ENCODE assay signal across 8 cellular contexts in the genomic region with DNA sequence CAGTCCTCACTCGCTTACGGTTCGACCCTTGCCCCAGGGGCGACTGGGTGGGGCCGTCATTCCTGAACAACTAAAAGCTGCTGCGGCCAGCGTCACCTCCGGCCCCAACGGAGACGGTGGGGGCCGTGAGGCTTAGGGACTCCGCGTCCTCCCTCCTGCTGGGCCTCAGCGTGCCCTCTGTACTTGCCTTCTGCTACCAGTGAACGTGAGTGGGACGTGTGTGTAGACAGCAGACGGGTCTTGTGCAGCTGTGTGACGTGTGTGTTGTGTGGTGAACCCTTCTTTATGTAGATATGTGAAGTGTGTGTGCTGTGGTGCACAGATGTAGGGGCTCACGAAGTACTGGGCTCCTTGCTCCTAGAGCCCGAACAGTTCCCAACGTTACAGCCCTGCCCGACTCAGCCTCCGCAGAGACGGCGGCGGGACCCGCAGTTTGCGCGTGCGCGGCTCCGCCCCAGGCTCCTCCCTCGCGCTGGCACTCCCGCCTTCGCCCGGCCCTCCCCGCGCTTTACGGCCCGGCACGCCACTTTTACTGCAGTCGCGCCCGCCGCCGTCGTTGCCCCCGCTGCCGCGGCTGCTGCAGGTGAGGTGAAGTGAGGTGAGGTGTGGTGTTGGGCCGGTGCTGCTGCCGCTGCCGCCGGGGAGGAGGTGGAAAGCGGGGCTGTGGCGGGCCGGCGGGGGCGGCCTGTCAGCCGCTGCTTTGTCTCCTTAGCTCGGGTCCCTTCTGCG. TPM values are rescaled to one million over a fixed set of nuclear protein-coding genes. Genes with fewer than 3 reads are reported as not detected.
DNase-seq lines count a peak whose midpoint lies in the region; ATAC-seq and TF ChIP-seq lines count a peak whose summit lies in the region.

TSS of gene PHAF1 (plus strand) at position 535 of the 729 bp plus-strand sequence. CDS start 235 bp downstream, outside the sequence.

- H3K27me3 Mint-ChIP-seq in activated T-cell treated with anti-CD3 and anti-CD28 coated beads, Interleukin-2, amount 50 U/mL, for 4 hours (ENCODE audit: low read depth), result no peaks in the 10 kb centered on the region

- no peaks in the 10 kb centered on the region for H3K36me3 Mint-ChIP-seq in activated T-cell treated with anti-CD3 and anti-CD28 coated beads, Interleukin-2, amount 50 U/mL, for 4 hours (ENCODE audit: insufficient read depth)

- 1 to 2% methylated on average over 58 to 63 of the region's 63 CpGs for WGBS in esophagus, 2 donors

- DNase-seq in DMS153 treated with DMSO at 0.1 percent for 48 hours (lab: John Stamatoyannopoulos, UW; ENCODE audit: unreplicated experiment), result peak; percentile 86
- peak; percentile 95 for DNase-seq in KBM-7
- peak; percentile 96 for DNase-seq in activated T-cell treated with anti-CD3 and anti-CD28 coated beads, Interleukin-2, amount 50 U/mL, for 4 hours
- DNase-seq in stimulated activated CD8-positive, alpha-beta memory T cell treated with anti-CD3 and anti-CD28 coated beads, Interleukin-4, amount 100 ng/mL, for 48 hours, result peak; percentile 99

- H3K36me3 ChIP-seq in esophagus (ENCODE audit: control insufficient read depth in 2 of 2, insufficient read depth in 2 of 2, low read length in 1 of 2) (no peaks in the 10 kb centered on the region), mucosa of stomach (ENCODE audit: control insufficient read depth, insufficient read depth, low read length) (no peaks in the 10 kb centered on the region)

- peak within 1 kb of the TSS; percentile 96 for H3K4me3 Mint-ChIP-seq in activated T-cell treated with anti-CD3 and anti-CD28 coated beads, Interleukin-2, amount 50 U/mL, for 4 hours

- H3K9me3 Mint-ChIP-seq in activated T-cell treated with anti-CD3 and anti-CD28 coated beads, Interleukin-2, amount 50 U/mL, for 4 hours, result no peaks in the 10 kb centered on the region

- H3K27me3 ChIP-seq in esophagus (ENCODE audit: control insufficient read depth in 1 of 2, insufficient read depth in 2 of 2, low read length in 2 of 2), result no peaks in the 10 kb centered on the region
- H3K27me3 ChIP-seq in mucosa of stomach (ENCODE audit: control insufficient read depth, insufficient read depth, low read length), result no peaks in the 10 kb centered on the region

- in situ Hi-C loops in KBM-7 (cut with MboI; ENCODE audit: low pct_unique_long_range_greater_than_20kb, low sequenced_read_pairs), result no loop called here

- peaks cover 20% of the 10 kb centered on the region for H3K4me1 Mint-ChIP-seq in activated T-cell treated with anti-CD3 and anti-CD28 coated beads, Interleukin-2, amount 50 U/mL, for 4 hours (ENCODE audit: low read depth)

- peak within 1 kb of the TSS; percentile 75 for H3K9ac ChIP-seq in mucosa of stomach (ENCODE audit: low read length)

- peak within 1 kb of the TSS; percentile 80 to 88 for H3K27ac ChIP-seq in esophagus (ENCODE audit: low read depth in 2 of 2, low read length in 1 of 2)

- ATAC-seq in GM21619 (IDR thresholded peaks at IDR 0.05; ENCODE audit: unreplicated experiment), result peak; percentile 78
- ATAC-seq in activated T-cell treated with anti-CD3 and anti-CD28 coated beads, Interleukin-2, amount 50 U/mL, for 4 hours, result peak; percentile 92 to 96

- H3K9me3 ChIP-seq in esophagus (ENCODE audit: control insufficient read depth in 2 of 2, insufficient read depth in 1 of 2, low read depth in 1 of 2, low read length in 1 of 2) (no peaks in the 10 kb centered on the region), mucosa of stomach (ENCODE audit: control insufficient read depth, low read length) (no peaks in the 10 kb centered on the region)

- H3K4me1 ChIP-seq in esophagus (ENCODE audit: control insufficient read depth in 2 of 2, insufficient read depth in 2 of 2, low read length in 1 of 2), result peaks cover under 1 to 10% of the 10 kb centered on the region in 2 donors
- peaks cover 43% of the 10 kb centered on the region for H3K4me1 ChIP-seq in mucosa of stomach (ENCODE audit: control insufficient read depth, insufficient read depth, low read length)

- H3K4me3 ChIP-seq in esophagus (ENCODE audit: low read depth in 1 of 2, low read length in 2 of 2) (peak within 1 kb of the TSS; percentile 87 to 88), mucosa of stomach (ENCODE audit: low read length) (peak within 1 kb of the TSS; percentile 34)

TF ChIP-seq in PFSK-1, 5 proteins besides CTCF, POLR2A, EP300 and RAD21:
- TF ChIP-seq TAF1 (IDR thresholded peaks at IDR 0.05; ENCODE audit: borderline replicate concordance, insufficient read depth, low read length) (peak; percentile 82; the same call in 1 of the 2 replicates), POLR2AphosphoS5 (IDR thresholded peaks at IDR 0.05; ENCODE audit: low read depth, low read length) (peak; percentile 91), SIN3A (IDR thresholded peaks at IDR 0.05; ENCODE audit: borderline replicate concordance, insufficient read depth, low read length) (0 out of 2 replicates have a peak, but pooled peaks have one; percentile 44), FOXP2 (optimal IDR thresholded peaks at IDR 0.05; ENCODE audit: borderline replicate concordance, extremely low read depth, extremely low read length, insufficient read depth) (no peak)
- TF ChIP-seq, protein P1, sequence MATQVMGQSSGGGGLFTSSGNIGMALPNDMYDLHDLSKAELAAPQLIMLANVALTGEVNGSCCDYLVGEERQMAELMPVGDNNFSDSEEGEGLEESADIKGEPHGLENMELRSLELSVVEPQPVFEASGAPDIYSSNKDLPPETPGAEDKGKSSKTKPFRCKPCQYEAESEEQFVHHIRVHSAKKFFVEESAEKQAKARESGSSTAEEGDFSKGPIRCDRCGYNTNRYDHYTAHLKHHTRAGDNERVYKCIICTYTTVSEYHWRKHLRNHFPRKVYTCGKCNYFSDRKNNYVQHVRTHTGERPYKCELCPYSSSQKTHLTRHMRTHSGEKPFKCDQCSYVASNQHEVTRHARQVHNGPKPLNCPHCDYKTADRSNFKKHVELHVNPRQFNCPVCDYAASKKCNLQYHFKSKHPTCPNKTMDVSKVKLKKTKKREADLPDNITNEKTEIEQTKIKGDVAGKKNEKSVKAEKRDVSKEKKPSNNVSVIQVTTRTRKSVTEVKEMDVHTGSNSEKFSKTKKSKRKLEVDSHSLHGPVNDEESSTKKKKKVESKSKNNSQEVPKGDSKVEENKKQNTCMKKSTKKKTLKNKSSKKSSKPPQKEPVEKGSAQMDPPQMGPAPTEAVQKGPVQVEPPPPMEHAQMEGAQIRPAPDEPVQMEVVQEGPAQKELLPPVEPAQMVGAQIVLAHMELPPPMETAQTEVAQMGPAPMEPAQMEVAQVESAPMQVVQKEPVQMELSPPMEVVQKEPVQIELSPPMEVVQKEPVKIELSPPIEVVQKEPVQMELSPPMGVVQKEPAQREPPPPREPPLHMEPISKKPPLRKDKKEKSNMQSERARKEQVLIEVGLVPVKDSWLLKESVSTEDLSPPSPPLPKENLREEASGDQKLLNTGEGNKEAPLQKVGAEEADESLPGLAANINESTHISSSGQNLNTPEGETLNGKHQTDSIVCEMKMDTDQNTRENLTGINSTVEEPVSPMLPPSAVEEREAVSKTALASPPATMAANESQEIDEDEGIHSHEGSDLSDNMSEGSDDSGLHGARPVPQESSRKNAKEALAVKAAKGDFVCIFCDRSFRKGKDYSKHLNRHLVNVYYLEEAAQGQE (IDR thresholded peaks at IDR 0.05; ENCODE audit: insufficient read depth in 1 of 2, low read depth in 2 of 2, low read length in 2 of 2), result peak in 1 of 2 experiments; percentile 37; a peak in 1 of 4 replicates

RNA-seq across cellular contexts. Expression of gene PHAF1, which starts in this region (rescaled TPM):
- polyA plus RNA-seq in PFSK-1 (2012; ENCODE audit: insufficient read length, low read depth), result 10.0 TPM
- total RNA-seq in activated T-cell treated with anti-CD3 and anti-CD28 coated beads, Interleukin-2, amount 50 U/mL, for 4 hours, result 10 to 100 TPM; 17.4 to 19.5 (median 18.6) TPM
- polyA plus RNA-seq in esophagus, result 1 to 10 TPM; 8.8 to 9.9 TPM

Comparison
In these comparisons a context has a peak if more than half of its experiments do, and no peak if none do; other contexts are left out.
1. Peak in every context shown above with its lines: DNase-seq, ATAC-seq, H3K4me3 ChIP-seq and H3K27ac ChIP-seq.